10 cellular contexts compared by ENCODE assay signal in the genomic region with DNA sequence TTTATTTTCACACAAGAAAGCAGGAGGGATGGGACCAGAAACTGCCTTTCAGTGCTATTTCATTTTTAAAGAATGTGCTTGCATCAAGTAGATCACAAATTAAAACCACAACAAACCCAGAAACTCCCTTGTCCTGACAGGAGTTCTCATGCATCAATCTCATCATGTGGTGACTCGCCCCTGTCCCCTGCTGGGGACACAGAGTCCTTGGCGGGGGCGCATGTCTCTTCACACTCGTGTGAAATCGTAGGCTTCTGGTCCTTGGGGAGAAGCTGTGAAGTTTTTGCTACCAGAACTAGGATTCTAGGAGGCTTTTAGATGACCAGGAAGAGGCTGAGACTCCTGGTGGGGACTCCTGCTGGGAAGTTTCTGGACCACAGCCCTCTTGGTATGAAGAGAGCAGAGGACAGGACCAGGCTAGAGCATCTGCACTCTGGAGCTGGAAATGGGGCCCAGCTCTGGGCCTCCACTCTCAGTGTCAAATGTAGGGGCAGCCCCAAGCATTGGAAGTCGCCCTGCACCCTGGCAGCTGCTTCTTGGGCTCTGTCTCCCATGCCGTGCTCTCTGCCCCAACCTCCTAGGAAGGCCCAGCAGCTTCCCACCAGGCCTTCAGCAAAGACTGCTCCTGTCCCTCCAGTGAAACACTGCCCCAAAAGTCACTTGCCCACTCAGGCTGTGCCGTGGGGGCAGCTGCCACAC. TPM values are rescaled to one million over a fixed set of nuclear protein-coding genes. Genes with fewer than 3 reads are reported as not detected.
DNase-seq lines count a peak whose midpoint lies in the region; ATAC-seq lines count a peak whose summit lies in the region.
"Had no signal": no experiment of that assay in that cellular context is flagged by ENCODE, and none has a peak within 500 bp of the region (broad histone marks: within the 10 kb centered on the region; RNA-seq: fewer than 3 reads in every experiment).

No MANE protein-coding gene starts in this region.

- peak; percentile 5 for ATAC-seq in left ventricle myocardium superior
- ATAC-seq: esophagus mucosa had no signal

- intact Hi-C loops in left ventricle myocardium superior (cut with micrococcal nuclease), result no loop called here

- DNase-seq in stimulated activated CD4-positive, alpha-beta T cell treated with anti-CD3 and anti-CD28 coated beads, Interleukin-4, amount 100 ng/mL, for 24 hours, result peak; percentile 12
- no peak for DNase-seq in stimulated activated CD4-positive, alpha-beta T cell treated with anti-CD3 and anti-CD28 coated beads, Interleukin-2, amount 100 ng/mL, for 48 hours
- DNase-seq in NCI-H69 (lab: John Stamatoyannopoulos, UW), result peak; percentile 30
- DNase-seq in left ventricle myocardium superior, result peak; percentile 56
- no peak for DNase-seq in GM19240 (ENCODE audit: insufficient read length, low spot score)
- DNase-seq in cortex of kidney (lab: John Stamatoyannopoulos, UW), result no peak
- DNase-seq in stimulated activated CD4-positive, alpha-beta T cell treated with anti-CD3 and anti-CD28 coated beads, Interleukin-4, amount 100 ng/mL, for 1 hour, result no peak
- DNase-seq in NCI-H446 (lab: John Stamatoyannopoulos, UW), result no peak

RNA-seq across cellular contexts. Expression of a gene that starts 9.8 kb away (rescaled TPM):
- 0.25 TPM for total RNA-seq in left ventricle myocardium superior
- total RNA-seq: Daoy, esophagus mucosa had no signal

RNA-seq across cellular contexts. Expression of a gene that starts 23.8 kb away (rescaled TPM):
- 1,459 TPM for total RNA-seq in left ventricle myocardium superior
- total RNA-seq: Daoy had no signal

Comparison
In these comparisons a context has a peak if more than half of its experiments do, and no peak if none do; other contexts are left out.
1. DNase-seq: peak in stimulated activated CD4-positive, alpha-beta T cell treated with anti-CD3 and anti-CD28 coated beads, Interleukin-4, amount 100 ng/mL, for 24 hours (single experiment), NCI-H69 (single experiment) and left ventricle myocardium superior (single experiment); none in stimulated activated CD4-positive, alpha-beta T cell treated with anti-CD3 and anti-CD28 coated beads, Interleukin-2, amount 100 ng/mL, for 48 hours (0 of 2), GM19240 (single experiment), cortex of kidney (single experiment), stimulated activated CD4-positive, alpha-beta T cell treated with anti-CD3 and anti-CD28 coated beads, Interleukin-4, amount 100 ng/mL, for 1 hour (single experiment) and NCI-H446 (0 of 2).